In the genomic region with DNA sequence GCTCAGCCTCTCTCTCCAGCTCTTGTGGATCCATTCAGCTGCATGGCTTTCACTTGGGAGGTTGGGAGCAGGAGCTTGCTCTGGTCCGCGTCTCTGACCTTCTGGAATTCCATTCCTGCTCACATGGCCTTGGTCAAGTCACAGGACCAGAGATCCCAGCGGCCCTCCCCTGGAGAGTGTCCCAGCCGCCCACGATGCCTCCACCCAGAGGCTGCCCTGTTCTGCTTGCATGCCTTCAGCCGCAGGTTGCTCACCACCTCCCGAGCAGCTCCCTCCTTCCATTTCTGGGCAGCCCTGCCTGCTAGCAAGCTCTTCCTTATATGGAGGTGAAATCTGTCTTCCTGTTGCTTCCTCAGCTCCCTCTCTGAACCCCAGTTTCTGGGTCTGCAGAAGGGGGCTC, we compare ENCODE assay signal across 9 cellular contexts. TPM values are rescaled to one million over a fixed set of nuclear protein-coding genes. Genes with fewer than 3 reads are reported as not detected.
DNase-seq lines count a peak whose midpoint lies in the region; ATAC-seq lines count a peak whose summit lies in the region.
"Had no signal": no experiment of that assay in that cellular context is flagged by ENCODE, and none has a peak within 500 bp of the region (broad histone marks: within the 10 kb centered on the region; RNA-seq: fewer than 3 reads in every experiment).

No MANE protein-coding gene starts in this region.

- WGBS in esophagus, 2 donors, result 42 to 47% methylated on average over 7 of the region's 7 CpGs

- peaks cover 16 to 47% of the 10 kb centered on the region in 2 donors for H3K4me1 ChIP-seq in esophagus (ENCODE audit: control insufficient read depth in 2 of 2, insufficient read depth in 2 of 2, low read length in 1 of 2)

- DNase-seq in stimulated activated naive CD8-positive, alpha-beta T cell treated with anti-CD3 and anti-CD28 coated beads, Interleukin-15, amount 100 ng/mL, for 72 hours, result no peak
- peak; percentile 64 for DNase-seq in myocyte (ENCODE audit: low read depth)
- DNase-seq in left lobe of liver (ENCODE audit: low spot score), result no peak
- no peak for DNase-seq in DMS153 treated with DMSO at 0.1 percent for 48 hours (lab: John Stamatoyannopoulos, UW; ENCODE audit: unreplicated experiment)
- no peak for DNase-seq in NCI-H1417 treated with DMSO at 0.1 percent for 48 hours (lab: John Stamatoyannopoulos, UW)
- DNase-seq in hypothalamus (lab: John Stamatoyannopoulos, UW), result no peak
- DNase-seq: CD4-positive, CD25-positive, alpha-beta regulatory T cell had no signal

- no peak overlapping the region for H3K4me3 ChIP-seq in esophagus (ENCODE audit: low read depth in 1 of 2, low read length in 2 of 2)

- ATAC-seq in stimulated activated naive CD8-positive, alpha-beta T cell treated with anti-CD3 and anti-CD28 coated beads, Interleukin-15, amount 100 ng/mL, for 72 hours, result no peak
- ATAC-seq in left lobe of liver, result no peak

- no peaks in the 10 kb centered on the region for H3K9me3 Mint-ChIP-seq in stimulated activated naive CD8-positive, alpha-beta T cell treated with anti-CD3 and anti-CD28 coated beads, Interleukin-15, Interleukin-2, amounts not matched to agents 100 ng/mL and 50 ng/mL, for 24 hours
- no peaks in the 10 kb centered on the region for H3K9me3 Mint-ChIP-seq in stimulated activated naive CD8-positive, alpha-beta T cell treated with anti-CD3 and anti-CD28 coated beads, Interleukin-15, amount 100 ng/mL, for 72 hours
- H3K9me3 Mint-ChIP-seq: CD4-positive, CD25-positive, alpha-beta regulatory T cell had no signal

- no peak overlapping the region for H3K4me3 Mint-ChIP-seq in stimulated activated naive CD8-positive, alpha-beta T cell treated with anti-CD3 and anti-CD28 coated beads, Interleukin-15, Interleukin-2, amounts not matched to agents 100 ng/mL and 50 ng/mL, for 24 hours
- H3K4me3 Mint-ChIP-seq in stimulated activated naive CD8-positive, alpha-beta T cell treated with anti-CD3 and anti-CD28 coated beads, Interleukin-15, amount 100 ng/mL, for 72 hours, result no peak overlapping the region
- H3K4me3 Mint-ChIP-seq: CD4-positive, CD25-positive, alpha-beta regulatory T cell had no signal

- H3K27ac ChIP-seq in esophagus (ENCODE audit: low read depth in 2 of 2, low read length in 1 of 2), result peak overlapping the region; percentile 64 to 83

- no peaks in the 10 kb centered on the region for H3K9me3 ChIP-seq in esophagus (ENCODE audit: control insufficient read depth in 2 of 2, insufficient read depth in 1 of 2, low read depth in 1 of 2, low read length in 1 of 2)

- no peaks in the 10 kb centered on the region for H3K27me3 ChIP-seq in esophagus (ENCODE audit: control insufficient read depth in 1 of 2, insufficient read depth in 2 of 2, low read length in 2 of 2)

- peaks cover 3% of the 10 kb centered on the region for H3K36me3 Mint-ChIP-seq in stimulated activated naive CD8-positive, alpha-beta T cell treated with anti-CD3 and anti-CD28 coated beads, Interleukin-15, Interleukin-2, amounts not matched to agents 100 ng/mL and 50 ng/mL, for 24 hours (ENCODE audit: low read depth)

- peaks cover 0 to 5% of the 10 kb centered on the region in 2 donors for H3K36me3 ChIP-seq in esophagus (ENCODE audit: control insufficient read depth in 2 of 2, insufficient read depth in 2 of 2, low read length in 1 of 2)

- no peaks in the 10 kb centered on the region for H3K27me3 Mint-ChIP-seq in stimulated activated naive CD8-positive, alpha-beta T cell treated with anti-CD3 and anti-CD28 coated beads, Interleukin-15, Interleukin-2, amounts not matched to agents 100 ng/mL and 50 ng/mL, for 24 hours
- no peaks in the 10 kb centered on the region for H3K27me3 Mint-ChIP-seq in stimulated activated naive CD8-positive, alpha-beta T cell treated with anti-CD3 and anti-CD28 coated beads, Interleukin-15, amount 100 ng/mL, for 72 hours
- H3K27me3 Mint-ChIP-seq: CD4-positive, CD25-positive, alpha-beta regulatory T cell had no signal

- peaks cover 23% of the 10 kb centered on the region for H3K4me1 Mint-ChIP-seq in stimulated activated naive CD8-positive, alpha-beta T cell treated with anti-CD3 and anti-CD28 coated beads, Interleukin-15, Interleukin-2, amounts not matched to agents 100 ng/mL and 50 ng/mL, for 24 hours (ENCODE audit: low read depth)
- H3K4me1 Mint-ChIP-seq in stimulated activated naive CD8-positive, alpha-beta T cell treated with anti-CD3 and anti-CD28 coated beads, Interleukin-15, amount 100 ng/mL, for 72 hours, result peaks cover 74% of the 10 kb centered on the region

- peak overlapping the region; percentile 36 for H3K27ac Mint-ChIP-seq in stimulated activated naive CD8-positive, alpha-beta T cell treated with anti-CD3 and anti-CD28 coated beads, Interleukin-15, Interleukin-2, amounts not matched to agents 100 ng/mL and 50 ng/mL, for 24 hours
- peak overlapping the region in 1 of 2 donors; percentile 43 for H3K27ac Mint-ChIP-seq in stimulated activated naive CD8-positive, alpha-beta T cell treated with anti-CD3 and anti-CD28 coated beads, Interleukin-15, amount 100 ng/mL, for 72 hours
- H3K27ac Mint-ChIP-seq: CD4-positive, CD25-positive, alpha-beta regulatory T cell had no signal

RNA-seq across cellular contexts. Expression of a gene that starts 32.6 kb away (rescaled TPM):
- polyA plus RNA-seq in esophagus, result 10 to 100 TPM; 10.7 to 14.4 TPM
- 6.5 and 9.1 TPM in 2 replicates for total RNA-seq in myocyte
- polyA plus RNA-seq in myocyte (2012), result 11.7 TPM
- total RNA-seq in left lobe of liver, result 7.8 TPM
